In genomic region chr17:57329380-57330214, GRCh38 we compare ENCODE assay signal across 16 cellular contexts.
DNase-seq lines count a peak whose midpoint lies in the region; ATAC-seq and TF ChIP-seq lines count a peak whose summit lies in the region.
"Had no signal": no experiment of that assay in that cellular context is flagged by ENCODE, and none has a peak within 500 bp of the region (broad histone marks: within the 10 kb centered on the region; RNA-seq: fewer than 3 reads in every experiment).

No MANE protein-coding gene starts in this region.

- H3K27me3 ChIP-seq in IMR-90 (ENCODE audit: control insufficient read depth, insufficient read depth, low read length) (no peaks in the 10 kb centered on the region), right cardiac atrium (ENCODE audit: control insufficient read depth, insufficient read depth) (no peaks in the 10 kb centered on the region), sigmoid colon (no peaks in the 10 kb centered on the region)

- H3K27ac ChIP-seq in IMR-90 (ENCODE audit: insufficient read depth, low read length), result no peak overlapping the region
- peak overlapping the region; percentile 29 for H3K27ac ChIP-seq in cingulate gyrus (ENCODE audit: low read depth, low read length)
- H3K27ac ChIP-seq in right cardiac atrium (ENCODE audit: low read length), result peak overlapping the region; percentile 77
- H3K27ac ChIP-seq in sigmoid colon, result peak overlapping the region; percentile 31 to 50 (median 42)

- intact Hi-C loops in IMR-90 (cut with micrococcal nuclease) (no loop called here), right cardiac atrium (cut with DNase I) (no loop called here), sigmoid colon (cut with DNase I) (no loop called here)

- H2AK9ac ChIP-seq in IMR-90 (replicated peaks; ENCODE audit: low read depth, low read length, poor library complexity), result no peak overlapping the region

- POLR2A ChIA-PET in IMR-90 (lab: Charles Lee; ENCODE audit: unreplicated experiment), result no interaction called here

- H3K56ac ChIP-seq in IMR-90 (ENCODE audit: extremely low read depth, insufficient read depth, low read length), result no peak overlapping the region

- H3K36me3 ChIP-seq in IMR-90 (ENCODE audit: control insufficient read depth, insufficient read depth, low read length), result no peaks in the 10 kb centered on the region
- H3K36me3 ChIP-seq in sigmoid colon, result no peaks in the 10 kb centered on the region

- ATAC-seq in IMR-90 (ENCODE audit: low read depth), result peak; percentile 24; the same call in 1 of the 2 replicates
- ATAC-seq in right cardiac atrium, result peak; percentile 58 to 73
- no peak for ATAC-seq in HG02884 (IDR thresholded peaks at IDR 0.05; ENCODE audit: unreplicated experiment)
- no peak for ATAC-seq in HG03095 (IDR thresholded peaks at IDR 0.05; ENCODE audit: unreplicated experiment)
- ATAC-seq: activated CD8-positive, alpha-beta T cell treated with anti-CD3 and anti-CD28 coated beads for 36 hours; CD8-positive, alpha-beta T cell had no signal

- in situ Hi-C loops in IMR-90 (cut with MboI; ENCODE audit: low sequenced_read_pairs), result no loop called here

- H3K4me2 ChIP-seq in IMR-90 (ENCODE audit: low read depth, low read length), result no peak overlapping the region
- H3K4me2 ChIP-seq: SK-N-SH had no signal

- no peak overlapping the region for H4K8ac ChIP-seq in IMR-90 (ENCODE audit: low read depth in 2 of 2, low read length in 2 of 2)

- no peak overlapping the region for H3K14ac ChIP-seq in IMR-90 (replicated peaks; ENCODE audit: low read depth, low read length)

- no peak overlapping the region for H2BK5ac ChIP-seq in IMR-90 (ENCODE audit: low read depth, low read length, poor library complexity, severe bottlenecking)

- no CpG with 5 or more reads among the region's 9 CpGs for WGBS in IMR-90 (ENCODE audit: extremely low coverage in 2 of 2, insufficient read length in 1 of 2), 2 experiments
- 43% methylated on average over 9 of the region's 9 CpGs for WGBS in right cardiac atrium
- WGBS in sigmoid colon, 2 donors, result 85 to 89% methylated on average over 9 of the region's 9 CpGs

- BruUV-seq in IMR-90 (replicated peaks; lab: Mats Ljungman, UMichigan), result no TSS peak

- no peak overlapping the region for H3K18ac ChIP-seq in IMR-90 (ENCODE audit: low read depth, low read length)

- no peak overlapping the region for H3K9ac ChIP-seq in IMR-90 (ENCODE audit: low read depth, low read length)
- H3K9ac ChIP-seq: SK-N-SH had no signal

- no peaks in the 10 kb centered on the region for H3K9me3 ChIP-seq in IMR-90 (ENCODE audit: control insufficient read depth, insufficient read depth, low read length)
- no peaks in the 10 kb centered on the region for H3K9me3 ChIP-seq in right cardiac atrium (ENCODE audit: control insufficient read depth, low read length)
- no peaks in the 10 kb centered on the region for H3K9me3 ChIP-seq in sigmoid colon
- H3K9me3 ChIP-seq: HAP-1, SK-N-SH had no signal

- H3K4me3 ChIP-seq in IMR-90 (ENCODE audit: insufficient read depth, low read depth, low read length), result no peak overlapping the region
- H3K4me3 ChIP-seq in right cardiac atrium (ENCODE audit: low read length), result no peak overlapping the region
- H3K4me3 ChIP-seq in sigmoid colon, result no peak overlapping the region
- H3K4me3 ChIP-seq: HAP-1 had no signal

- peaks cover 6% of the 10 kb centered on the region; the same call in 1 of the 2 replicates for H3K9me1 ChIP-seq in IMR-90 (ENCODE audit: insufficient read depth, low read length)

- 0 out of 2 replicates have a peak, but pooled peaks cover 2% of the 10 kb centered on the region for H3K4me1 ChIP-seq in IMR-90 (ENCODE audit: control insufficient read depth, insufficient read depth, low read length)
- peaks cover 14% of the 10 kb centered on the region for H3K4me1 ChIP-seq in right cardiac atrium (ENCODE audit: control insufficient read depth, insufficient read depth, low read length)
- peaks cover 0 to 15% (median 8%) of the 10 kb centered on the region in 4 donors for H3K4me1 ChIP-seq in sigmoid colon

- H3K23ac ChIP-seq in IMR-90 (ENCODE audit: low read depth, low read length), result no peak overlapping the region

- no peak overlapping the region for H2BK20ac ChIP-seq in IMR-90 (ENCODE audit: low read depth, low read length)

- TF ChIP-seq POLR2A in IMR-90 (IDR thresholded peaks at IDR 0.05; ENCODE audit: low read depth, low read length) (no peak), sigmoid colon (IDR thresholded peaks at IDR 0.05) (no peak)

- no peak for TF ChIP-seq EP300 in sigmoid colon (IDR thresholded peaks at IDR 0.05)

- dilution Hi-C loops in IMR-90 (cut with HindIII; ENCODE audit: low sequenced_read_pairs, unreplicated experiment), result no loop called here

- peaks cover 0 to 12% of the 10 kb centered on the region in 2 experiments; a peak in 3 of 4 replicates for H3K79me1 ChIP-seq in IMR-90 (ENCODE audit: low read depth in 1 of 2, low read length in 2 of 2)

- no peak overlapping the region for H2BK120ac ChIP-seq in IMR-90 (ENCODE audit: low read depth, low read length)

- H2AFZ ChIP-seq in IMR-90 (replicated peaks; ENCODE audit: low read length, poor library complexity), result no peak overlapping the region

- CTCF ChIA-PET in IMR-90 (lab: Yijun Ruan, JAX), result no interaction called here

- DNase-seq in IMR-90, result peak; percentile 2
- DNase-seq in right cardiac atrium, result no peak
- DNase-seq in sigmoid colon, result no peak
- DNase-seq in NCI-H510A (lab: John Stamatoyannopoulos, UW), result no peak
- DNase-seq in stimulated activated CD4-positive, alpha-beta T cell treated with anti-CD3 and anti-CD28 coated beads, Interleukin-4, amount 100 ng/mL, for 1 hour, result no peak
- DNase-seq: ACHN; activated CD8-positive, alpha-beta T cell treated with anti-CD3 and anti-CD28 coated beads for 36 hours; aorta; CD8-positive, alpha-beta T cell; Kasumi-1; NCI-H446; SK-N-SH had no signal

- H4K5ac ChIP-seq in IMR-90 (ENCODE audit: low read depth, low read length), result no peak overlapping the region

- H4K20me1 ChIP-seq in IMR-90 (ENCODE audit: insufficient read depth, low read length), result peaks cover 5% of the 10 kb centered on the region; the same call in 1 of the 2 replicates

- peak overlapping the region; percentile 75; the same call in 1 of the 2 replicates for H2AK5ac ChIP-seq in IMR-90 (ENCODE audit: low read depth, low read length)

- H4K91ac ChIP-seq in IMR-90 (ENCODE audit: insufficient read depth, low read depth, low read length), result no peak overlapping the region

- no peak overlapping the region for H2BK15ac ChIP-seq in IMR-90 (ENCODE audit: low read depth, low read length)

- no peak for TF ChIP-seq CTCF in IMR-90 (conservative IDR thresholded peaks at IDR 0.05; ENCODE audit: low read depth, low read length)
- TF ChIP-seq CTCF in sigmoid colon (IDR thresholded peaks at IDR 0.05), result no peak

- H3K4ac ChIP-seq in IMR-90 (ENCODE audit: low read depth, low read length), result no peak overlapping the region

- no peak for TF ChIP-seq RAD21 in IMR-90 (IDR thresholded peaks at IDR 0.05; ENCODE audit: low read length)

TF ChIP-seq in IMR-90, 13 proteins besides CTCF, POLR2A, EP300 and RAD21:
- TF ChIP-seq CEBPB (IDR thresholded peaks at IDR 0.05; ENCODE audit: low read depth, low read length) (no peak), CHD1 (IDR thresholded peaks at IDR 0.05; ENCODE audit: low read depth, low read length) (no peak), SMC3 (IDR thresholded peaks at IDR 0.05; ENCODE audit: low read depth, low read length) (no peak), FOS (IDR thresholded peaks at IDR 0.05; ENCODE audit: low read depth, low read length) (no peak), USF2 (IDR thresholded peaks at IDR 0.05; ENCODE audit: low read depth, low read length) (no peak), ELK1 (IDR thresholded peaks at IDR 0.05; ENCODE audit: borderline replicate concordance, low read depth, low read length) (no peak), RFX5 (IDR thresholded peaks at IDR 0.05; ENCODE audit: low read depth, low read length) (no peak), MAZ (IDR thresholded peaks at IDR 0.05; ENCODE audit: borderline replicate concordance, low read depth, low read length) (no peak), RCOR1 (IDR thresholded peaks at IDR 0.05; ENCODE audit: insufficient replicate concordance, low read length) (no peak), MAFK (IDR thresholded peaks at IDR 0.05; ENCODE audit: low read depth, low read length) (no peak), MXI1 (IDR thresholded peaks at IDR 0.05; ENCODE audit: borderline replicate concordance, low read depth, low read length) (no peak), NFE2L2 (IDR thresholded peaks at IDR 0.05; ENCODE audit: low read depth, low read length) (no peak), BHLHE40 (IDR thresholded peaks at IDR 0.05; ENCODE audit: low read depth, low read length) (no peak)

Comparison
In these comparisons a context has a peak if more than half of its experiments do, and no peak if none do; other contexts are left out.
1. ATAC-seq: peak in IMR-90 (single experiment) and right cardiac atrium (2 of 2); none in HG02884 (single experiment) and HG03095 (single experiment).